8 cellular contexts compared by ENCODE assay signal in genomic region chr15:80777137-80777536, GRCh38. TPM values are rescaled to one million over a fixed set of nuclear protein-coding genes. Genes with fewer than 3 reads are reported as not detected.
DNase-seq lines count a peak whose midpoint lies in the region; ATAC-seq, FAIRE-seq and TF ChIP-seq lines count a peak whose summit lies in the region.

No MANE protein-coding gene starts in this region.

- peaks cover 56% of the 10 kb centered on the region for H3F3A ChIP-seq in GM23248 (ENCODE audit: insufficient read depth)

- H4K20me1 ChIP-seq in GM23248 (ENCODE audit: insufficient read depth), result 0 out of 2 replicates have a peak, but pooled peaks cover 7% of the 10 kb centered on the region

- H3K4me1 ChIP-seq in GM23248 (ENCODE audit: insufficient read depth) (peaks cover 38% of the 10 kb centered on the region), RWPE2 (ENCODE audit: insufficient read depth, poor library complexity, severe bottlenecking) (peaks cover 24% of the 10 kb centered on the region), gastrocnemius medialis (peaks cover 20 to 24% of the 10 kb centered on the region in 2 donors), kidney (ENCODE audit: control insufficient read depth in 1 of 2, insufficient read depth in 1 of 2, low read depth in 1 of 2, low read length in 2 of 2) (peaks cover 0 to 16% of the 10 kb centered on the region in 2 donors)

- intact Hi-C loops in gastrocnemius medialis (cut with DNase I; ENCODE audit: low total_unique reads) (loop anchor here (2.0 to 5.0 kb wide), 3 partner anchors 82 to 190 kb away; partner anchors contain the start of gene ABHD17C), kidney (cut with DNase I) (no loop called here)

- peak; percentile 44 for ATAC-seq in RWPE2 (ENCODE audit: low read depth)
- peak; percentile 68 to 84 for ATAC-seq in gastrocnemius medialis
- ATAC-seq in GM18519 (IDR thresholded peaks at IDR 0.05; ENCODE audit: low FRiP score, unreplicated experiment), result no peak

- H3K27me3 ChIP-seq in GM23248 (replicated peaks; ENCODE audit: insufficient read depth) (no peaks in the 10 kb centered on the region), RWPE2 (ENCODE audit: insufficient read depth, poor library complexity, severe bottlenecking) (peaks cover 19% of the 10 kb centered on the region), gastrocnemius medialis (peaks cover 24 to 28% (median 27%) of the 10 kb centered on the region in 3 donors), MG63 (peaks cover 24% of the 10 kb centered on the region)

- H3K9ac ChIP-seq in GM23248, result peak overlapping the region; percentile 44
- H3K9ac ChIP-seq in kidney (ENCODE audit: low read length in 2 of 2), result no peak overlapping the region

- DNase-seq in GM23248 (peak; percentile 96), RWPE2 (ENCODE audit: low spot score) (peak; percentile 89), fibroblast of pulmonary artery (ENCODE audit: low read depth) (peak; percentile 96), gastrocnemius medialis (peak; percentile 20 to 41), kidney (no peak), MG63 (no peak), NCI-H1694 treated with DMSO at 0.1 percent for 48 hours (lab: John Stamatoyannopoulos, UW) (no peak)

- no peak for FAIRE-seq in kidney (lab: Jason Lieb, UNC)

- 7 to 13% methylated on average over 8 of the region's 8 CpGs for WGBS in GM23248 (ENCODE audit: low coverage in 1 of 2, low lambda C conversion rate in 2 of 2, missing lambda C conversion rate in 2 of 2), 2 experiments

- H2AFZ ChIP-seq in GM23248, result no peak overlapping the region

- peak overlapping the region; percentile 76 for H3K27ac ChIP-seq in GM23248
- peak overlapping the region; percentile 57 for H3K27ac ChIP-seq in RWPE2 (ENCODE audit: poor library complexity, severe bottlenecking)
- H3K27ac ChIP-seq in gastrocnemius medialis, result peak overlapping the region in 1 of 4 donors; percentile 35
- no peak overlapping the region for H3K27ac ChIP-seq in kidney (ENCODE audit: low read depth in 2 of 2, low read length in 2 of 2)

- peak overlapping the region; percentile 51 for H3K4me2 ChIP-seq in GM23248 (ENCODE audit: unreplicated experiment)

- in situ Hi-C loops in GM23248 (cut with MboI) (loop anchor here (10.0 kb wide), 1 partner anchor 212 kb away; no protein-coding TSS in a partner anchor), gastrocnemius medialis (cut with MboI; ENCODE audit: low sequenced_read_pairs in 4 of 4) (loop anchor here in 3 of 4 donors (5.0 to 25.0 kb wide), 4 partner anchors 185 to 325 kb away; no protein-coding TSS in a partner anchor)

- H3K36me3 ChIP-seq in GM23248 (ENCODE audit: low read depth), result peaks cover 12% of the 10 kb centered on the region
- H3K36me3 ChIP-seq in RWPE2 (ENCODE audit: low read depth), result no peaks in the 10 kb centered on the region
- H3K36me3 ChIP-seq in gastrocnemius medialis, result no peaks in the 10 kb centered on the region
- no peaks in the 10 kb centered on the region for H3K36me3 ChIP-seq in kidney (ENCODE audit: control insufficient read depth in 1 of 2, insufficient read depth in 2 of 2, low read length in 2 of 2)
- H3K36me3 ChIP-seq in MG63, result no peaks in the 10 kb centered on the region

- TF ChIP-seq POLR2A in gastrocnemius medialis (IDR thresholded peaks at IDR 0.05), result no peak

- H3K79me2 ChIP-seq in GM23248 (ENCODE audit: insufficient read depth), result peaks cover 17% of the 10 kb centered on the region; the same call in 1 of the 2 replicates

- no peaks in the 10 kb centered on the region for H3K9me2 ChIP-seq in GM23248 (ENCODE audit: insufficient read depth)

- H3K4me3 ChIP-seq in GM23248 (0 out of 2 replicates have a peak overlapping the region, but pooled peaks have one; percentile 1), RWPE2 (ENCODE audit: severe bottlenecking) (no peak overlapping the region), fibroblast of pulmonary artery (replicated peaks; ENCODE audit: low read depth, low read length) (no peak overlapping the region), gastrocnemius medialis (no peak overlapping the region), kidney (ENCODE audit: low read length in 2 of 2) (no peak overlapping the region), MG63 (no peak overlapping the region)

- H3K9me3 ChIP-seq in GM23248 (ENCODE audit: low read depth), result no peaks in the 10 kb centered on the region
- H3K9me3 ChIP-seq in RWPE2 (ENCODE audit: severe bottlenecking), result peaks cover 3% of the 10 kb centered on the region
- H3K9me3 ChIP-seq in gastrocnemius medialis, result no peaks in the 10 kb centered on the region
- H3K9me3 ChIP-seq in kidney (ENCODE audit: control insufficient read depth in 1 of 2, low read length in 2 of 2), result no peaks in the 10 kb centered on the region
- H3K9me3 ChIP-seq in MG63, result 0 out of 2 replicates have a peak, but pooled peaks cover 2% of the 10 kb centered on the region

- TF ChIP-seq CTCF in RWPE2 (IDR thresholded peaks at IDR 0.05; ENCODE audit: poor library complexity, severe bottlenecking) (no peak), fibroblast of pulmonary artery (IDR thresholded peaks at IDR 0.05; ENCODE audit: low read length, missing control alignments) (no peak), gastrocnemius medialis (IDR thresholded peaks at IDR 0.05 in 4 of 5, conservative IDR thresholded peaks at IDR 0.05 in 1 of 5) (no peak), kidney (IDR thresholded peaks at IDR 0.05; ENCODE audit: borderline replicate concordance, extremely low read depth, insufficient read depth) (no peak)

RNA-seq across cellular contexts. Expression of gene CEMIP, which starts 2.0 kb away (rescaled TPM):
- 213 and 232 TPM in 2 replicates for total RNA-seq in GM23248 (2014; rRNA removed; shearing (Covaris generic))
- polyA plus RNA-seq in GM23248 (2016; fragmentation: Nextera tagmentation; extraction: Ambion mirVana) (134 and 137 TPM in 2 replicates), kidney (ENCODE audit: insufficient read depth, low read depth, low replicate concordance) (0.11 TPM)
- total RNA-seq in gastrocnemius medialis (under 1 TPM in 1 of 4 donors, not detected in 3; 0.04 TPM), kidney (0.57 TPM)
- total RNA-seq in MG63 (2014; rRNA removed; shearing (Covaris generic); ENCODE audit: low replicate concordance), result 5.4 and 8.0 TPM in 2 replicates

Comparison
In these comparisons a context has a peak if more than half of its experiments do, and no peak if none do; other contexts are left out.
1. DNase-seq: peak in GM23248 (single experiment), RWPE2 (single experiment), fibroblast of pulmonary artery (single experiment) and gastrocnemius medialis (2 of 2); none in kidney (single experiment), MG63 (single experiment) and NCI-H1694 treated with DMSO at 0.1 percent for 48 hours (single experiment).
2. H3K27ac ChIP-seq: peak in GM23248 (single experiment) and RWPE2 (single experiment); none in kidney (0 of 2).
3. RNA of gene CEMIP, which starts 2.0 kb away (total RNA-seq): 213 to 232 TPM in GM23248; 5.4 to 8.0 TPM in MG63, 0.57 TPM in kidney (single experiment) and 0.04 TPM in gastrocnemius medialis; every median in the first group is over 10 times any median in the second.